Comparison of ENCODE assay signal across 1 cellular context in the genomic region with DNA sequence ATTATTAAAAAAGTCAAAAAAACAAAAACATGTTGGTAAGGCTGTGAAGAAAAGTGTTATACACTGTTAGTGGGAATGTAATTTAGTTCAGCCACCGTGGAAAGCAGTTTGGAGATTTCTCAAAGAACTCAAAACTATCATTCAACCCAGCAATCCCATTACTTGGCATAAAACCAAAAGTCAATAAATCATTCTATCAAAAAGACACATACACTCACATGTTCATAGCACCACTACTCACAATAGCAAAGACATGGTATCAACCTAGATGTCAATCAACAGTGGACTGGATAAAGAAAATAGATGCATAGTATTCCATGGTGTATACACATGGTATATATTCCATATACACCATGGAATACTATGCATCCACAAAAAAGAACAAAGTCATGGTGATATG.
TF ChIP-seq lines count a peak whose summit lies in the region.

No MANE protein-coding gene starts in this region.

TF ChIP-seq in K562, 482 proteins besides CTCF, POLR2A, EP300 and RAD21 (continued from another document):
- TF ChIP-seq, protein P1, sequence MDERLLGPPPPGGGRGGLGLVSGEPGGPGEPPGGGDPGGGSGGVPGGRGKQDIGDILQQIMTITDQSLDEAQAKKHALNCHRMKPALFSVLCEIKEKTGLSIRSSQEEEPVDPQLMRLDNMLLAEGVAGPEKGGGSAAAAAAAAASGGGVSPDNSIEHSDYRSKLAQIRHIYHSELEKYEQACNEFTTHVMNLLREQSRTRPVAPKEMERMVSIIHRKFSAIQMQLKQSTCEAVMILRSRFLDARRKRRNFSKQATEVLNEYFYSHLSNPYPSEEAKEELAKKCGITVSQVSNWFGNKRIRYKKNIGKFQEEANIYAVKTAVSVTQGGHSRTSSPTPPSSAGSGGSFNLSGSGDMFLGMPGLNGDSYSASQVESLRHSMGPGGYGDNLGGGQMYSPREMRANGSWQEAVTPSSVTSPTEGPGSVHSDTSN (CRISPR knock-in tag; IDR thresholded peaks at IDR 0.05; ENCODE audit: low read depth), result no peak
- TF ChIP-seq, protein P1 (tag; conservative IDR thresholded peaks at IDR 0.05; ENCODE audit: low read depth), result peak; percentile 64
- no peak for TF ChIP-seq YY1 (IDR thresholded peaks at IDR 0.05; ENCODE audit: borderline replicate concordance in 1 of 3, control insufficient read depth in 1 of 3, extremely low read depth in 1 of 3, insufficient read depth in 3 of 3, insufficient read length in 1 of 3, insufficient replicate concordance in 2 of 3, low read depth in 1 of 3, low read length in 2 of 3)
